ENCODE assay signal across 26 cellular contexts in the genomic region with DNA sequence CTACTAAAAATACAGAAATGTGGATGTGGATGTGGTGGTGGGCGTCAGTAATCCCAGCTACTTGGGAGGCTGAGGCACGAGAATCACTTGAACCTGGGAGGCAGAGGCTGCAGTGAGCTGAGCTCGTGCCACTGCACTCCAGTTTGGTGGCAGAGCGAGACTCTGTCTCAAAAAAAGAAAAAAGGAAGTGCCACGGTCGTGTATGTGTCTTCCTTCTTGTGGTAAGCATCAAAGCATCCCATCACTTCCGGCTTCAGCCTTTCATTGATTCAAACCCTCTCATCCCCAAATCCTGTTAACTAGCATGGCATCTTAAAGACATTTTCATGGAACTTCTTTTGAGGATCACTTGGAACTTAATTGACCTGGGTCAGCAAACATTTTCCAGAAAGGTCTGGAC.
A peak's percentile ranks its signal among the peaks of the same experiment; 100 is the strongest.
DNase-seq lines count a peak whose midpoint lies in the region; ATAC-seq, FAIRE-seq and TF ChIP-seq lines count a peak whose summit lies in the region.
"Had no signal": no experiment of that assay in that cellular context is flagged by ENCODE, and none has a peak within 500 bp of the region (broad histone marks: within the 10 kb centered on the region; RNA-seq: fewer than 3 reads in every experiment).

No MANE protein-coding gene starts in this region.

- H3K4me1 ChIP-seq in astrocyte (ENCODE audit: insufficient read depth, low read length), result peaks cover 33% of the 10 kb centered on the region
- H3K4me1 ChIP-seq: vagina had no signal

- no peak for DNase-seq in activated CD4-positive, alpha-beta memory T cell treated with anti-CD3 and anti-CD28 coated beads, Interleukin-2, amount 10 ng/mL, durations not matched to agents 7 days and 5 days
- DNase-seq in activated CD4-positive, alpha-beta memory T cell treated with anti-CD3 and anti-CD28 coated beads for 36 hours, result no peak
- DNase-seq in CD4-positive, alpha-beta T cell, result no peak
- DNase-seq in NB4 (ENCODE audit: low read depth) (peak; percentile 2), astrocyte (ENCODE audit: low read depth) (no peak), SKM-1 (lab: John Stamatoyannopoulos, UW; ENCODE audit: unreplicated experiment) (no peak), NCI-H345 (lab: John Stamatoyannopoulos, UW) (no peak), Calu3 (no peak)
- DNase-seq: activated CD4-positive, alpha-beta T cell treated with anti-CD3 and anti-CD28 coated beads for 1 hour; C1 segment of cervical spinal cord; EL; mucosa of descending colon; NCI-H1436; NCI-H2107; NCI-H446 treated with DMSO at 0.1 percent for 48 hours; ovary; stimulated activated naive B cell treated with anti-CD40 and anti-IgM and Interleukin-4, amounts not matched to agents 10 μg/mL and 1 μg/mL and 100 μg/mL, for 72 hours; T-cell had no signal

- no peaks in the 10 kb centered on the region for H4K20me1 ChIP-seq in astrocyte (ENCODE audit: insufficient read depth, low read length)

- H3K4me3 ChIP-seq in NB4 (ENCODE audit: low read depth, low read length), result no peak overlapping the region
- no peak overlapping the region for H3K4me3 ChIP-seq in astrocyte (ENCODE audit: insufficient read depth, low read depth, low read length)
- H3K4me3 ChIP-seq: mucosa of descending colon, ovary, thoracic aorta, vagina had no signal

- no peak for TF ChIP-seq CTCF in CD4-positive, alpha-beta T cell (IDR thresholded peaks at IDR 0.05)
- TF ChIP-seq CTCF in NB4 (IDR thresholded peaks at IDR 0.05; ENCODE audit: low read depth, low read length) (no peak), astrocyte (IDR thresholded peaks at IDR 0.05; ENCODE audit: insufficient read depth, low read depth, low read length) (no peak), Calu3 (IDR thresholded peaks at IDR 0.05; ENCODE audit: unreplicated experiment) (no peak)

- POLR2A ChIA-PET in activated CD4-positive, alpha-beta memory T cell treated with anti-CD3 and anti-CD28 coated beads, Interleukin-2, amount 10 ng/mL, durations not matched to agents 7 days and 5 days (lab: Charles Lee), result no interaction called here
- POLR2A ChIA-PET in activated CD4-positive, alpha-beta memory T cell treated with anti-CD3 and anti-CD28 coated beads for 36 hours (lab: Charles Lee), result no interaction called here
- POLR2A ChIA-PET in CD4-positive, alpha-beta T cell (lab: Charles Lee), result no interaction called here

- no peaks in the 10 kb centered on the region for H3K27me3 ChIP-seq in CD4-positive, alpha-beta T cell (ENCODE audit: control insufficient read depth, insufficient read depth, low read length)
- no peaks in the 10 kb centered on the region for H3K27me3 ChIP-seq in astrocyte (ENCODE audit: insufficient read depth, low read length)
- H3K27me3 ChIP-seq: ovary, vagina had no signal

- ATAC-seq in CD4-positive, alpha-beta T cell (ENCODE audit: poor library complexity), result no peak
- ATAC-seq: HCT116; mucosa of descending colon; stimulated activated naive B cell treated with anti-CD40 and anti-IgM and Interleukin-4, amounts not matched to agents 10 μg/mL and 1 μg/mL and 100 μg/mL, for 72 hours; T-cell had no signal

- H3K27me3 Mint-ChIP-seq in activated CD4-positive, alpha-beta memory T cell treated with anti-CD3 and anti-CD28 coated beads, Interleukin-2, amount 10 ng/mL, durations not matched to agents 7 days and 5 days, result no peaks in the 10 kb centered on the region
- H3K27me3 Mint-ChIP-seq in activated CD4-positive, alpha-beta memory T cell treated with anti-CD3 and anti-CD28 coated beads for 36 hours, result no peaks in the 10 kb centered on the region
- H3K27me3 Mint-ChIP-seq in CD4-positive, alpha-beta T cell, result no peaks in the 10 kb centered on the region
- H3K27me3 Mint-ChIP-seq in astrocyte (ENCODE audit: low read depth, unreplicated experiment) (no peaks in the 10 kb centered on the region), Calu3 (ENCODE audit: unreplicated experiment) (peaks cover 17% of the 10 kb centered on the region)
- H3K27me3 Mint-ChIP-seq: activated naive CD4-positive, alpha-beta T cell treated with anti-CD3 and anti-CD28 coated beads, Interleukin-2, amount 50 U/mL, for 24 hours; central memory CD8-positive, alpha-beta T cell; stimulated activated naive B cell treated with anti-CD40 and anti-IgM and Interleukin-4, amounts not matched to agents 10 μg/mL and 1 μg/mL and 100 μg/mL, for 72 hours; T-cell had no signal

- CTCF ChIA-PET in activated CD4-positive, alpha-beta memory T cell treated with anti-CD3 and anti-CD28 coated beads, Interleukin-2, amount 10 ng/mL, durations not matched to agents 7 days and 5 days (lab: Charles Lee), result no interaction called here
- CTCF ChIA-PET in activated CD4-positive, alpha-beta memory T cell treated with anti-CD3 and anti-CD28 coated beads for 36 hours (lab: Charles Lee), result no interaction called here
- CTCF ChIA-PET in CD4-positive, alpha-beta T cell (lab: Charles Lee), result no interaction called here
- CTCF ChIA-PET in Calu3 (lab: Charles Lee), result no interaction called here

- H3K9me3 ChIP-seq in CD4-positive, alpha-beta T cell (ENCODE audit: control insufficient read depth, low read length), result no peaks in the 10 kb centered on the region
- no peaks in the 10 kb centered on the region for H3K9me3 ChIP-seq in astrocyte (ENCODE audit: insufficient read depth, low read depth, low read length)
- H3K9me3 ChIP-seq: mucosa of descending colon, ovary, thoracic aorta, vagina had no signal

- TF ChIP-seq POLR2A in NB4 (IDR thresholded peaks at IDR 0.05; ENCODE audit: extremely low read depth, insufficient read length), result no peak

- peaks cover 15% of the 10 kb centered on the region for H3K36me3 Mint-ChIP-seq in activated CD4-positive, alpha-beta memory T cell treated with anti-CD3 and anti-CD28 coated beads, Interleukin-2, amount 10 ng/mL, durations not matched to agents 7 days and 5 days (ENCODE audit: low read depth)
- H3K36me3 Mint-ChIP-seq in activated CD4-positive, alpha-beta memory T cell treated with anti-CD3 and anti-CD28 coated beads for 36 hours, result no peaks in the 10 kb centered on the region
- no peaks in the 10 kb centered on the region for H3K36me3 Mint-ChIP-seq in CD4-positive, alpha-beta T cell (ENCODE audit: low read depth)
- H3K36me3 Mint-ChIP-seq in astrocyte (ENCODE audit: low read depth, unreplicated experiment), result peaks cover 1% of the 10 kb centered on the region
- no peaks in the 10 kb centered on the region for H3K36me3 Mint-ChIP-seq in Calu3 (ENCODE audit: insufficient read depth, unreplicated experiment)

- no peaks in the 10 kb centered on the region for H3K79me2 ChIP-seq in astrocyte (ENCODE audit: insufficient read depth, low read length)

- intact Hi-C loops in activated CD4-positive, alpha-beta memory T cell treated with anti-CD3 and anti-CD28 coated beads for 36 hours (cut with micrococcal nuclease), result no loop called here
- intact Hi-C loops in CD4-positive, alpha-beta T cell (cut with DNase I, micrococcal nuclease), result no loop called here
- intact Hi-C loops in Calu3 (cut with micrococcal nuclease; ENCODE audit: unreplicated experiment), result no loop called here

- FAIRE-seq in astrocyte (lab: Jason Lieb, UNC), result no peak
- FAIRE-seq: D721Med, keratinocyte had no signal

- H3K4me3 Mint-ChIP-seq in activated CD4-positive, alpha-beta memory T cell treated with anti-CD3 and anti-CD28 coated beads, Interleukin-2, amount 10 ng/mL, durations not matched to agents 7 days and 5 days, result no peak overlapping the region
- H3K4me3 Mint-ChIP-seq in activated CD4-positive, alpha-beta memory T cell treated with anti-CD3 and anti-CD28 coated beads for 36 hours, result no peak overlapping the region
- H3K4me3 Mint-ChIP-seq in CD4-positive, alpha-beta T cell, result peak overlapping the region; percentile 34
- no peak overlapping the region for H3K4me3 Mint-ChIP-seq in astrocyte (ENCODE audit: unreplicated experiment)
- no peak overlapping the region for H3K4me3 Mint-ChIP-seq in Calu3 (ENCODE audit: low read depth, unreplicated experiment)
- H3K4me3 Mint-ChIP-seq: activated naive CD4-positive, alpha-beta T cell treated with anti-CD3 and anti-CD28 coated beads, Interleukin-2, amount 50 U/mL, for 24 hours; central memory CD8-positive, alpha-beta T cell; nephron; stimulated activated naive B cell treated with anti-CD40 and anti-IgM and Interleukin-4, amounts not matched to agents 10 μg/mL and 1 μg/mL and 100 μg/mL, for 72 hours; T-cell had no signal

- no peaks in the 10 kb centered on the region for H3K36me3 ChIP-seq in astrocyte (ENCODE audit: insufficient read depth, low read length)
- H3K36me3 ChIP-seq: ovary, thoracic aorta, vagina had no signal

- no peak overlapping the region for H2AFZ ChIP-seq in astrocyte (ENCODE audit: low read depth, low read length)

- no peak overlapping the region for H3K27ac ChIP-seq in CD4-positive, alpha-beta T cell (ENCODE audit: low read depth, low read length)
- no peak overlapping the region for H3K27ac ChIP-seq in astrocyte (ENCODE audit: low read depth, low read length)
- H3K27ac ChIP-seq: ovary, thoracic aorta, vagina had no signal

- no peak overlapping the region for H3K4me2 ChIP-seq in astrocyte (ENCODE audit: low read length)

- BruUV-seq in Calu3 (replicated peaks; lab: Mats Ljungman, UMichigan), result no TSS peak

- H3K9me3 Mint-ChIP-seq in activated CD4-positive, alpha-beta memory T cell treated with anti-CD3 and anti-CD28 coated beads, Interleukin-2, amount 10 ng/mL, durations not matched to agents 7 days and 5 days, result no peaks in the 10 kb centered on the region
- H3K9me3 Mint-ChIP-seq in activated CD4-positive, alpha-beta memory T cell treated with anti-CD3 and anti-CD28 coated beads for 36 hours, result no peaks in the 10 kb centered on the region
- no peaks in the 10 kb centered on the region for H3K9me3 Mint-ChIP-seq in CD4-positive, alpha-beta T cell
- H3K9me3 Mint-ChIP-seq in astrocyte (ENCODE audit: unreplicated experiment), result peaks cover 5% of the 10 kb centered on the region
- H3K9me3 Mint-ChIP-seq in Calu3 (ENCODE audit: low read depth, unreplicated experiment), result no peaks in the 10 kb centered on the region
- H3K9me3 Mint-ChIP-seq: activated naive CD4-positive, alpha-beta T cell treated with anti-CD3 and anti-CD28 coated beads, Interleukin-2, amount 50 U/mL, for 24 hours; central memory CD8-positive, alpha-beta T cell; stimulated activated naive B cell treated with anti-CD40 and anti-IgM and Interleukin-4, amounts not matched to agents 10 μg/mL and 1 μg/mL and 100 μg/mL, for 72 hours; T-cell had no signal

- peak overlapping the region; percentile 31 for H3K27ac Mint-ChIP-seq in activated CD4-positive, alpha-beta memory T cell treated with anti-CD3 and anti-CD28 coated beads, Interleukin-2, amount 10 ng/mL, durations not matched to agents 7 days and 5 days
- H3K27ac Mint-ChIP-seq in activated CD4-positive, alpha-beta memory T cell treated with anti-CD3 and anti-CD28 coated beads for 36 hours, result no peak overlapping the region
- H3K27ac Mint-ChIP-seq in CD4-positive, alpha-beta T cell, result no peak overlapping the region
- H3K27ac Mint-ChIP-seq in astrocyte (ENCODE audit: unreplicated experiment), result peak overlapping the region; percentile 29
- H3K27ac Mint-ChIP-seq in Calu3 (ENCODE audit: unreplicated experiment), result no peak overlapping the region
- H3K27ac Mint-ChIP-seq: activated naive CD4-positive, alpha-beta T cell treated with anti-CD3 and anti-CD28 coated beads, Interleukin-2, amount 50 U/mL, for 24 hours; nephron; stimulated activated naive B cell treated with anti-CD40 and anti-IgM and Interleukin-4, amounts not matched to agents 10 μg/mL and 1 μg/mL and 100 μg/mL, for 72 hours had no signal

- no peak overlapping the region for H3K9ac ChIP-seq in astrocyte (ENCODE audit: low read length)

- H3K4me1 Mint-ChIP-seq in activated CD4-positive, alpha-beta memory T cell treated with anti-CD3 and anti-CD28 coated beads, Interleukin-2, amount 10 ng/mL, durations not matched to agents 7 days and 5 days, result peaks cover 16% of the 10 kb centered on the region
- peaks cover 18% of the 10 kb centered on the region for H3K4me1 Mint-ChIP-seq in activated CD4-positive, alpha-beta memory T cell treated with anti-CD3 and anti-CD28 coated beads for 36 hours (ENCODE audit: low read depth)
- peaks cover 21% of the 10 kb centered on the region for H3K4me1 Mint-ChIP-seq in CD4-positive, alpha-beta T cell (ENCODE audit: low read depth)
- peaks cover 35% of the 10 kb centered on the region for H3K4me1 Mint-ChIP-seq in astrocyte (ENCODE audit: low read depth, unreplicated experiment)
- no peaks in the 10 kb centered on the region for H3K4me1 Mint-ChIP-seq in Calu3 (ENCODE audit: low read depth, unreplicated experiment)

Comparison
In these comparisons a context has a peak if more than half of its experiments do, and no peak if none do; other contexts are left out.
1. H3K27ac Mint-ChIP-seq: peak in activated CD4-positive, alpha-beta memory T cell treated with anti-CD3 and anti-CD28 coated beads, Interleukin-2, amount 10 ng/mL, durations not matched to agents 7 days and 5 days (single experiment) and astrocyte (single experiment); none in activated CD4-positive, alpha-beta memory T cell treated with anti-CD3 and anti-CD28 coated beads for 36 hours (single experiment), CD4-positive, alpha-beta T cell (single experiment) and Calu3 (single experiment).